In the genomic region with DNA sequence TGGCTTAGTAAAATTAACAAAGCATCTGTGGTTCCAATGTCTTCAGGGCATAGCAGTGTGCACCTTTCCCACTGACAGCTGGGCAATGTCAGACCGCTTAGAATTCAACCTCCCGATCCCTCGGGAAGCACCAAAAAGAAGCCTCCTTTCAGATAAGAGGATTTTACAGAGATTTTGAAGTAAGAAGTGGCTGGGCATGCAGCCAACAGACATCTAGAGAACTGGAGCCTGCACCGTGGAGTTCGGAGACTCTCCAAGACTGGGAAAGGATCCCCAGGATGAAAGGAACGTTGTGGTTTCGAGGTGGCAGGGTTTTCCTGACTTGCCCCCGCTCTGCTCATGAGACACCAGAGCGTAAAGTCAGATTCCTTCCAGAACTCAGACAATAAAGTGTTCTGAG, we compare ENCODE assay signal across 12 cellular contexts. TPM values are rescaled to one million over a fixed set of nuclear protein-coding genes. Genes with fewer than 3 reads are reported as not detected.
DNase-seq lines count a peak whose midpoint lies in the region; ATAC-seq and TF ChIP-seq lines count a peak whose summit lies in the region.
"Had no signal": no experiment of that assay in that cellular context is flagged by ENCODE, and none has a peak within 500 bp of the region (broad histone marks: within the 10 kb centered on the region; RNA-seq: fewer than 3 reads in every experiment).

No MANE protein-coding gene starts in this region.

- H3K27ac ChIP-seq in ectodermal cell (ENCODE audit: insufficient read depth, low read depth, low read length, poor library complexity, severe bottlenecking) (peak overlapping the region; percentile 67), smooth muscle cell (ENCODE audit: low read depth) (no peak overlapping the region)
- H3K27ac ChIP-seq: epithelial cell of prostate, transverse colon had no signal

- ATAC-seq in HG02885 (IDR thresholded peaks at IDR 0.05; ENCODE audit: poor library complexity, unreplicated experiment): no peak
- ATAC-seq: Panc1 had no signal

- WGBS in ectodermal cell, 2 experiments: 84 to 87% methylated on average over 9 of the region's 9 CpGs
- 21% methylated on average over 9 of the region's 9 CpGs for WGBS in smooth muscle cell (ENCODE audit: low lambda C conversion rate)

- H3K9me3 ChIP-seq in ectodermal cell (ENCODE audit: control insufficient read depth, low read length) (no peaks in the 10 kb centered on the region), smooth muscle cell (replicated peaks; ENCODE audit: low read depth) (no peaks in the 10 kb centered on the region)
- H3K9me3 ChIP-seq: transverse colon had no signal

- H3K4me1 ChIP-seq in ectodermal cell (ENCODE audit: control insufficient read depth, insufficient read depth, low read length) (peaks cover 47% of the 10 kb centered on the region), smooth muscle cell (ENCODE audit: low read depth) (peaks cover 38% of the 10 kb centered on the region)

- no peaks in the 10 kb centered on the region for H4K20me1 ChIP-seq in smooth muscle cell (ENCODE audit: low read depth)

- H3K4me2 ChIP-seq in smooth muscle cell: peak overlapping the region; percentile 45

- H3F3A ChIP-seq in smooth muscle cell (ENCODE audit: low read depth): no peaks in the 10 kb centered on the region

- H3K27me3 ChIP-seq in ectodermal cell (ENCODE audit: control insufficient read depth, insufficient read depth, low read length, poor library complexity, severe bottlenecking): no peaks in the 10 kb centered on the region
- H3K27me3 ChIP-seq in smooth muscle cell (ENCODE audit: low read depth): no peaks in the 10 kb centered on the region
- H3K27me3 ChIP-seq: transverse colon had no signal

- H3K36me3 ChIP-seq in ectodermal cell (ENCODE audit: control insufficient read depth, insufficient read depth, low read length): peaks cover 3% of the 10 kb centered on the region
- no peaks in the 10 kb centered on the region for H3K36me3 ChIP-seq in smooth muscle cell (ENCODE audit: low read depth)
- H3K36me3 ChIP-seq: transverse colon had no signal

- TF ChIP-seq CTCF in smooth muscle cell (IDR thresholded peaks at IDR 0.05; ENCODE audit: borderline replicate concordance, insufficient read depth, poor library complexity, severe bottlenecking): no peak

- H3K4me3 ChIP-seq in ectodermal cell (ENCODE audit: insufficient read depth, low read depth, low read length) (no peak overlapping the region), smooth muscle cell (no peak overlapping the region)
- H3K4me3 ChIP-seq: transverse colon had no signal

- DNase-seq in M059J (ENCODE audit: low read depth) (peak; percentile 88), NCI-H69 (lab: John Stamatoyannopoulos, UW) (peak; percentile 19), smooth muscle cell (lab: John Stamatoyannopoulos, UW; ENCODE audit: unreplicated experiment) (no peak), SKM-1 treated with dmso at 0.1 percent for 144 hours (lab: John Stamatoyannopoulos, UW; ENCODE audit: unreplicated experiment) (no peak), dedifferentiated amniotic fluid mesenchymal stem cell (ENCODE audit: extremely low spot score) (no peak)
- DNase-seq: C1 segment of cervical spinal cord, MM.1S, transverse colon had no signal

- no peak overlapping the region for H3K9ac ChIP-seq in smooth muscle cell (ENCODE audit: low read depth)

- H2AFZ ChIP-seq in smooth muscle cell (ENCODE audit: low read depth): no peak overlapping the region

- no peaks in the 10 kb centered on the region for H3K79me2 ChIP-seq in smooth muscle cell (ENCODE audit: low read depth)

RNA-seq across cellular contexts. Expression of a gene that starts 5.3 kb away (rescaled TPM):
- total RNA-seq in M059J (2014; rRNA removed; shearing (Covaris generic)): 19.9 and 20.1 TPM in 2 replicates
- 31.8 TPM for polyA plus RNA-seq in ectodermal cell (2013, experiment 1 of 4)
- polyA plus RNA-seq in ectodermal cell (2013, experiment 2 of 4): 32.7 TPM
- polyA plus RNA-seq in ectodermal cell (2013, experiment 3 of 4): 21.0 TPM
- polyA plus RNA-seq in ectodermal cell (2013, experiment 4 of 4): 28.2 TPM
- total RNA-seq in smooth muscle cell: 2.1 and 4.4 TPM in 2 replicates
- polyA plus RNA-seq in smooth muscle cell: 2.0 and 4.6 TPM in 2 replicates

Comparison
In these comparisons a context has a peak if more than half of its experiments do, and no peak if none do; other contexts are left out.
1. DNase-seq: peak in M059J (single experiment) and NCI-H69 (single experiment); none in smooth muscle cell (single experiment), SKM-1 treated with dmso at 0.1 percent for 144 hours (single experiment) and dedifferentiated amniotic fluid mesenchymal stem cell (single experiment).